In the genomic region with DNA sequence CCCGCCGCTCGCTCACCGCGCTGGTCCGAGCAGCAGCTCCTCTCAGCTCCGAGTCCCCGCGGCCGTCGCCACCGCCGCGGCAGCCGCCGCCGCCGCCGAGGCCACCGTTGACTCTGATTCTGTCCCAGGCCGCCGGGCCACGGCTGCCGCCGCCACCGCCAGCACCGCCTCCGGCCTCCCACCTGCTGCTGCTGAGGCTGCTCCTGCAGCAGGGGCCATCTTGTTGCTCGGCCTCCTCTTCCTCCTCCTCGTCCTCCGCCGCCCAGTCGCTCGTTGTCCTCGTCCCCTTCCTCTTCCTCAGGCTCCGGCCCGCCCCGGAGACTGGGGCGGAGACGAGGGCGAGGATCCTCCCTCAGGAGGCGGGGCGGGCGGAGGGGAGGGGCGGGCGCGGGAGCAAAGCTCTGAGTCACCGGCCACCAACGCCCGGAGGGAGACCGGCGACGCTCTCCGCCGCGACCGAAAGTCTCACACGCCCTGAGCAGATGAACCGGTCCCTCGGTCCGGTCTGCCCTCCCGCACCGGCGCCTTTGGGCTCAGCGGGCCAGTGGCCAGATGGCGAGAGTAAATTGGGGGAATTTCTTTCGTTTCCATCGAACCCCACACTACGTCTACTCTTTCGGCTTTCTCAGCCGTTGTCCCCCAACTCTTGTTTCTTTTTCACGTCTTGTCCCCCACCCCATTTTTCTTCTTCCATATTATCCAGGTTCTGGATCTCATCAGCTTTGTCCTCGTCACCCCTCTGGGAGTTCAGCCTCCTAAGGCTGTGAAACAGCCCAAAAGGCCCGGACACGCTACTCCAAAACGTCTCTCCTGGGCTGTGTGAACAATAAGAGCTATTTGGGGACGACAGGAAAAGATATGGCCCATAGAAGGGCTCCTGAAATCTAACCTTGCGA, we compare ENCODE assay signal across 8 cellular contexts. TPM values are rescaled to one million over a fixed set of nuclear protein-coding genes. Genes with fewer than 3 reads are reported as not detected.
DNase-seq lines count a peak whose midpoint lies in the region; ATAC-seq and TF ChIP-seq lines count a peak whose summit lies in the region.

Gene RC3H1 (minus strand): TSS at position 278 of the 896 bp plus-strand sequence. CDS start 29,372 bp downstream, outside the sequence.

- peaks cover 0 to 4% of the 10 kb centered on the region in 2 experiments for H3K4me1 ChIP-seq in trophoblast cell (ENCODE audit: control insufficient read depth in 1 of 2, insufficient read depth in 2 of 2, low read length in 2 of 2)
- H3K4me1 ChIP-seq in tibial nerve = peaks cover 0 to 49% (median 35%) of the 10 kb centered on the region in 4 donors

- peak within 1 kb of the TSS; percentile 88 for H2BK120ac ChIP-seq in trophoblast cell (ENCODE audit: insufficient read depth, low read length, poor library complexity)

- no CpG with 5 or more reads among the region's 78 CpGs for WGBS in trophoblast cell (ENCODE audit: extremely low coverage, insufficient coverage, insufficient read length)
- 1% methylated on average over 54 to 55 of the region's 78 CpGs for WGBS in tibial nerve, 2 donors

- no peak within 1 kb of the TSS for H3K23ac ChIP-seq in trophoblast cell (ENCODE audit: low read length)

- peak within 1 kb of the TSS; percentile 89 for H2BK5ac ChIP-seq in trophoblast cell (ENCODE audit: low read depth, low read length, poor library complexity)

- H3K4me2 ChIP-seq in trophoblast cell (ENCODE audit: low read length) = peak within 1 kb of the TSS; percentile 87

- peak; percentile 91 to 98 for TF ChIP-seq POLR2A in tibial nerve (IDR thresholded peaks at IDR 0.05)

- H2BK12ac ChIP-seq in trophoblast cell (ENCODE audit: low read length) = no peak within 1 kb of the TSS

- H3K27me3 ChIP-seq in trophoblast cell (ENCODE audit: insufficient read depth, low read length) (no peaks in the 10 kb centered on the region), tibial nerve (no peaks in the 10 kb centered on the region)

- H3K9ac ChIP-seq in trophoblast cell (ENCODE audit: low read length) = peak within 1 kb of the TSS; percentile 89

- intact Hi-C loops in Right ventricle myocardium inferior (cut with DNase I) = loop anchor here (5.0 to 10.0 kb wide), 3 partner anchors 135 to 1488 kb away; partner anchors contain the start of genes GAS5, RABGAP1L, SUCO and ZBTB37

- peak within 1 kb of the TSS; percentile 73 for H2AK5ac ChIP-seq in trophoblast cell (ENCODE audit: low read length)

- H3K4me3 ChIP-seq in GM12864 (ENCODE audit: low read depth, low read length) = peak within 1 kb of the TSS; percentile 100
- peak within 1 kb of the TSS; percentile 90 for H3K4me3 ChIP-seq in trophoblast cell (ENCODE audit: low read depth, low read length)
- H3K4me3 ChIP-seq in tibial nerve = peak within 1 kb of the TSS; percentile 71 to 90 (median 76)

- TF ChIP-seq EP300 in tibial nerve (IDR thresholded peaks at IDR 0.05) = peak; percentile 45 to 99

- H3K9me3 ChIP-seq in trophoblast cell (ENCODE audit: insufficient read depth, low read depth, low read length) = no peaks in the 10 kb centered on the region
- no peaks in the 10 kb centered on the region for H3K9me3 ChIP-seq in tibial nerve

- H4K12ac ChIP-seq in trophoblast cell (ENCODE audit: low read depth, low read length) = peak within 1 kb of the TSS; percentile 88

- peak; percentile 86 for ATAC-seq in HG02623 (IDR thresholded peaks at IDR 0.05; ENCODE audit: unreplicated experiment)
- peak; percentile 98 for ATAC-seq in Right ventricle myocardium inferior

- peaks cover 1 to 3% of the 10 kb centered on the region in 2 experiments for H3K36me3 ChIP-seq in trophoblast cell (ENCODE audit: control insufficient read depth in 1 of 2, insufficient read depth in 2 of 2, low read length in 2 of 2)
- H3K36me3 ChIP-seq in tibial nerve = no peaks in the 10 kb centered on the region

- peak within 1 kb of the TSS; percentile 95 for H4K8ac ChIP-seq in trophoblast cell (ENCODE audit: low read depth, low read length)

- H3K79me2 ChIP-seq in trophoblast cell (ENCODE audit: control insufficient read depth, insufficient read depth, low read length, poor library complexity) = peaks cover 19% of the 10 kb centered on the region

- H3K18ac ChIP-seq in trophoblast cell (ENCODE audit: low read length) = peak within 1 kb of the TSS; percentile 87

- peak within 1 kb of the TSS; percentile 92 for H3K14ac ChIP-seq in trophoblast cell (ENCODE audit: low read length)

- peak within 1 kb of the TSS; percentile 83 for H2AFZ ChIP-seq in trophoblast cell (ENCODE audit: insufficient read depth, low read length, poor library complexity)

- DNase-seq in GM12864 (ENCODE audit: low read depth) (peak; percentile 55), NCI-H1105 (lab: John Stamatoyannopoulos, UW) (peak; percentile 78), SW480 (ENCODE audit: low spot score) (peak; percentile 87), Right ventricle myocardium inferior (ENCODE audit: missing footprints) (peak; percentile 97), trophoblast cell (peak; percentile 85 to 93), tibial nerve (ENCODE audit: low spot score in 2 of 2) (peak; percentile 79 to 84)
- peak; percentile 71 for DNase-seq in activated naive CD8-positive, alpha-beta T cell treated with anti-CD3 and anti-CD28 coated beads, Interleukin-2, amount 50 U/mL, for 16 hours (ENCODE audit: low read depth, low spot score)

- TF ChIP-seq CTCF in GM12864 (IDR thresholded peaks at IDR 0.05; ENCODE audit: low read depth, low read length, missing control alignments) (no peak), tibial nerve (IDR thresholded peaks at IDR 0.05) (no peak)

- H3K79me1 ChIP-seq in trophoblast cell (ENCODE audit: low read length) = peaks cover 14% of the 10 kb centered on the region

- peak within 1 kb of the TSS; percentile 85 for H3K27ac ChIP-seq in trophoblast cell (ENCODE audit: low read depth, low read length)
- H3K27ac ChIP-seq in tibial nerve = peak within 1 kb of the TSS; percentile 87 to 97 (median 94)

- peak within 1 kb of the TSS; percentile 95 for H3K4ac ChIP-seq in trophoblast cell (ENCODE audit: low read depth, low read length)

- peak within 1 kb of the TSS; percentile 94 for H4K91ac ChIP-seq in trophoblast cell (ENCODE audit: low read depth, low read length)

RNA-seq across cellular contexts. Expression of gene RC3H1, which starts in this region (rescaled TPM):
- 20.2 TPM for total RNA-seq in Right ventricle myocardium inferior
- 15.5 and 15.7 TPM in 2 replicates for polyA plus RNA-seq in trophoblast cell (2013)
- total RNA-seq in tibial nerve = 10 to 100 TPM; 19.7 to 26.2 (median 22.9) TPM

Comparison
In these comparisons a context has a peak if more than half of its experiments do, and no peak if none do; other contexts are left out.
1. Peak in every context shown above with its lines: DNase-seq, ATAC-seq, H3K4me3 ChIP-seq and H3K27ac ChIP-seq.